8 cellular contexts compared by ENCODE assay signal in genomic region chr1:111619635-111620411, GRCh38. TPM values are rescaled to one million over a fixed set of nuclear protein-coding genes. Genes with fewer than 3 reads are reported as not detected.
DNase-seq lines count a peak whose midpoint lies in the region; ATAC-seq and TF ChIP-seq lines count a peak whose summit lies in the region.

Gene RAP1A (plus strand): TSS chr1:111619789. CDS start chr1:111691361, 71,572 bp downstream.

- H3K27ac Mint-ChIP-seq in activated T-cell treated with anti-CD3 and anti-CD28 coated beads, Interleukin-2, amount 50 U/mL, for 24 hours: peak within 1 kb of the TSS; percentile 95

- H3K9me3 ChIP-seq in PC-9 (ENCODE audit: insufficient read depth, low read depth): no peaks in the 10 kb centered on the region

- H3K27ac ChIP-seq in PC-9: peak within 1 kb of the TSS; percentile 19; the same call in 1 of the 2 replicates

- H3F3A ChIP-seq in PC-9 (ENCODE audit: insufficient read depth, low read depth): 0 out of 2 replicates have a peak, but pooled peaks cover 8% of the 10 kb centered on the region

- peak within 1 kb of the TSS; percentile 92 for H3K4me3 Mint-ChIP-seq in activated T-cell treated with anti-CD3 and anti-CD28 coated beads, Interleukin-2, amount 50 U/mL, for 24 hours

- CTCF ChIA-PET in PC-9 (lab: Charles Lee): interaction anchor here (0.6 to 1.8 kb wide), 6 partner anchors 27 to 215 kb away, joined by 3 to 39 read pairs (median 6); no protein-coding TSS in a partner anchor

- peak within 1 kb of the TSS; percentile 94 for H3K4me2 ChIP-seq in PC-9

- H2AFZ ChIP-seq in PC-9: peak within 1 kb of the TSS; percentile 90

- ATAC-seq in GM21528 (IDR thresholded peaks at IDR 0.05; ENCODE audit: low FRiP score, unreplicated experiment): peak; percentile 52

- H3K9me2 ChIP-seq in PC-9 (ENCODE audit: insufficient read depth): no peaks in the 10 kb centered on the region

- H3K9me3 Mint-ChIP-seq in activated T-cell treated with anti-CD3 and anti-CD28 coated beads, Interleukin-2, amount 50 U/mL, for 24 hours: no peaks in the 10 kb centered on the region

- peaks cover 41% of the 10 kb centered on the region for H3K36me3 Mint-ChIP-seq in activated T-cell treated with anti-CD3 and anti-CD28 coated beads, Interleukin-2, amount 50 U/mL, for 24 hours (ENCODE audit: low read depth)

- DNase-seq in Caki2 (ENCODE audit: low read depth) (peak; percentile 77), KBM-7 (peak; percentile 80), PC-9 (peak; percentile 81 to 92), epithelial cell of proximal tubule (ENCODE audit: low read depth) (no peak), mucosa of gallbladder (ENCODE audit: low spot score) (peak; percentile 96)
- peak; percentile 97 for DNase-seq in activated T-cell treated with anti-CD3 and anti-CD28 coated beads, Interleukin-2, amount 50 U/mL, for 24 hours
- DNase-seq in stimulated activated CD8-positive, alpha-beta memory T cell treated with anti-CD3 and anti-CD28 coated beads, Interleukin-4, amount 100 ng/mL, for 1 hour (ENCODE audit: low read depth in 2 of 2, low spot score in 1 of 2): peak; percentile 92 to 94

- intact Hi-C loops in PC-9 (cut with micrococcal nuclease; ENCODE audit: unreplicated experiment): loop anchor here (2.0 to 5.0 kb wide), 2 partner anchors 27 to 78 kb away; no protein-coding TSS in a partner anchor

- peaks cover 75% of the 10 kb centered on the region for H3K4me1 Mint-ChIP-seq in activated T-cell treated with anti-CD3 and anti-CD28 coated beads, Interleukin-2, amount 50 U/mL, for 24 hours (ENCODE audit: low read depth)

- H3K4me1 ChIP-seq in PC-9 (replicated peaks; ENCODE audit: insufficient read depth): peaks cover 31% of the 10 kb centered on the region

- no peaks in the 10 kb centered on the region for H3K27me3 ChIP-seq in PC-9 (ENCODE audit: insufficient read depth, low read depth)

- H3K36me3 ChIP-seq in PC-9 (ENCODE audit: low read depth): no peaks in the 10 kb centered on the region

- in situ Hi-C loops in Caki2 (cut with HindIII; ENCODE audit: low pct_unique_long_range_greater_than_20kb, low sequenced_read_pairs) (no loop called here), KBM-7 (cut with MboI; ENCODE audit: low pct_unique_long_range_greater_than_20kb, low sequenced_read_pairs) (no loop called here)

- TF ChIP-seq CTCF in PC-9 (conservative IDR thresholded peaks at IDR 0.05) (no peak), epithelial cell of proximal tubule (conservative IDR thresholded peaks at IDR 0.05; ENCODE audit: low read depth, low read length) (no peak)

- H4K20me1 ChIP-seq in PC-9 (ENCODE audit: insufficient read depth): peaks cover 5% of the 10 kb centered on the region; the same call in 1 of the 2 replicates

- peak within 1 kb of the TSS; percentile 69 for H3K4me3 ChIP-seq in PC-9
- peak within 1 kb of the TSS; percentile 86 for H3K4me3 ChIP-seq in epithelial cell of proximal tubule (ENCODE audit: low read depth, low read length)

- no TSS peak for BruUV-seq in PC-9 (replicated peaks; lab: Mats Ljungman, UMichigan)

- H3K79me2 ChIP-seq in PC-9 (ENCODE audit: low read depth): peaks cover 49% of the 10 kb centered on the region

- no peaks in the 10 kb centered on the region for H3K27me3 Mint-ChIP-seq in activated T-cell treated with anti-CD3 and anti-CD28 coated beads, Interleukin-2, amount 50 U/mL, for 24 hours

- POLR2A ChIA-PET in PC-9 (lab: Charles Lee; ENCODE audit: unreplicated experiment): interaction anchor here (0.6 to 1.0 kb wide), 5 partner anchors 27 to 111 kb away, joined by 3 to 12 read pairs (median 6); no protein-coding TSS in a partner anchor

RNA-seq across cellular contexts. Expression of gene RAP1A, which starts in this region (rescaled TPM):
- total RNA-seq in Caki2 (2014; rRNA removed; shearing (Covaris generic); ENCODE audit: low replicate concordance): 12.1 and 15.3 TPM in 2 replicates
- 45.4 and 55.2 TPM in 2 replicates for total RNA-seq in PC-9 (2021)
- total RNA-seq in epithelial cell of proximal tubule: 21.2 and 25.7 TPM in 2 replicates
- 93.0 TPM for total RNA-seq in mucosa of gallbladder
